Comparison of ENCODE assay signal across 8 cellular contexts in genomic region chr9:137672907-137673791, GRCh38. TPM values are rescaled to one million over a fixed set of nuclear protein-coding genes. Genes with fewer than 3 reads are reported as not detected.
DNase-seq lines count a peak whose midpoint lies in the region; TF ChIP-seq lines count a peak whose summit lies in the region.

No MANE protein-coding gene starts in this region.

- TF ChIP-seq EP300 in stomach (IDR thresholded peaks at IDR 0.05), result no peak

- H3K27me3 Mint-ChIP-seq in T-helper 2 cell treated with Interferon-gamma antibody and Interleukin-4, amounts not matched to agents 5 μg/mL and 100 μg/mL, for 36 hours (ENCODE audit: low read depth), result no peaks in the 10 kb centered on the region

- H3K4me3 Mint-ChIP-seq in T-helper 2 cell treated with Interferon-gamma antibody and Interleukin-4, amounts not matched to agents 5 μg/mL and 100 μg/mL, for 36 hours, result no peak overlapping the region

- peak overlapping the region; percentile 15 for H3K27ac Mint-ChIP-seq in T-helper 2 cell treated with Interferon-gamma antibody and Interleukin-4, amounts not matched to agents 5 μg/mL and 100 μg/mL, for 36 hours

- CTCF ChIA-PET in HEK293T (lab: Yijun Ruan, JAX), result interaction anchor here (0.6 to 1.5 kb wide), 8 partner anchors 8 to 429 kb away, joined by 3 to 11 read pairs (median 4); no protein-coding TSS in a partner anchor

- H3K9me3 ChIP-seq in stomach, result no peaks in the 10 kb centered on the region

- WGBS in stomach, 5 donors, result 44 to 53% (median 49%) methylated on average over 13 of the region's 13 CpGs

- no peaks in the 10 kb centered on the region for H3K9me3 Mint-ChIP-seq in T-helper 2 cell treated with Interferon-gamma antibody and Interleukin-4, amounts not matched to agents 5 μg/mL and 100 μg/mL, for 36 hours

- intact Hi-C loops in stomach (cut with DNase I; ENCODE audit: low total_unique reads), result no loop called here

- DNase-seq in activated gamma-delta T cell treated with Interleukin-2 at 50 U/mL for 16 hours (peak; percentile 39), activated gamma-delta T cell (lab: John Stamatoyannopoulos, UW) (no peak), HEK293T (ENCODE audit: extremely low spot score) (peak; percentile 70), NCI-H1105 treated with DMSO at 0.1 percent for 48 hours (lab: John Stamatoyannopoulos, UW) (peak; percentile 6), coronary artery (ENCODE audit: low spot score) (no peak), medulla oblongata (ENCODE audit: extremely low spot score) (peak; percentile 77), stomach (peak; percentile 53)
- DNase-seq in T-helper 2 cell treated with Interferon-gamma antibody and Interleukin-4, amounts not matched to agents 5 μg/mL and 100 μg/mL, for 36 hours (ENCODE audit: low spot score), result peak; percentile 30

- POLR2A ChIA-PET in HEK293T (lab: Yijun Ruan, JAX), result interaction anchor here (1.3 kb wide), 1 partner anchor 54 kb away, joined by 3 read pairs; the partner anchor contains the start of gene EHMT1

- TF ChIP-seq CTCF in coronary artery (IDR thresholded peaks at IDR 0.05), result peak; percentile 70
- peak in 5 of 7 experiments; percentile 75 to 87 (median 81) for TF ChIP-seq CTCF in stomach (IDR thresholded peaks at IDR 0.05)

- peaks cover 26 to 51% (median 38%) of the 10 kb centered on the region in 4 donors for H3K4me1 ChIP-seq in stomach

- peaks cover 14% of the 10 kb centered on the region for H3K36me3 Mint-ChIP-seq in T-helper 2 cell treated with Interferon-gamma antibody and Interleukin-4, amounts not matched to agents 5 μg/mL and 100 μg/mL, for 36 hours (ENCODE audit: low read depth)

- H3K4me3 ChIP-seq in coronary artery, result no peak overlapping the region
- H3K4me3 ChIP-seq in stomach, result no peak overlapping the region

- peaks cover 0 to 20% (median 12%) of the 10 kb centered on the region in 4 donors for H3K36me3 ChIP-seq in stomach

- TF ChIP-seq POLR2A in stomach (IDR thresholded peaks at IDR 0.05), result no peak

- no peaks in the 10 kb centered on the region for H3K27me3 ChIP-seq in stomach

- peaks cover 9% of the 10 kb centered on the region for H3K4me1 Mint-ChIP-seq in T-helper 2 cell treated with Interferon-gamma antibody and Interleukin-4, amounts not matched to agents 5 μg/mL and 100 μg/mL, for 36 hours (ENCODE audit: low read depth)

- H3K27ac ChIP-seq in coronary artery (no peak overlapping the region), stomach (peak overlapping the region in 2 of 5 donors; percentile 3 to 34)

TF ChIP-seq in HEK293T, 16 proteins besides CTCF, POLR2A, EP300 and RAD21:
- no peak for TF ChIP-seq SUZ12 (IDR thresholded peaks at IDR 0.05)
- TF ChIP-seq ZNF384 (IDR thresholded peaks at IDR 0.05), result no peak
- no peak for TF ChIP-seq FOXM1 (IDR thresholded peaks at IDR 0.05; ENCODE audit: borderline replicate concordance)
- TF ChIP-seq BHLHE40 (IDR thresholded peaks at IDR 0.05; ENCODE audit: borderline replicate concordance), result no peak
- TF ChIP-seq PKNOX1 (IDR thresholded peaks at IDR 0.05), result no peak
TF ChIP-seq in HEK293T: peak in this region for 0.

RNA-seq across cellular contexts. Expression of gene EHMT1, which starts 54.3 kb away (rescaled TPM):
- 100 to 1,000 TPM in 3 of 5 donors, 10 to 100 TPM in 2; 77.3 to 419 (median 104) TPM for total RNA-seq in stomach
- polyA plus RNA-seq in stomach, result 10 to 100 TPM; 23.9 to 34.7 (median 24.9) TPM

Comparison
In these comparisons a context has a peak if more than half of its experiments do, and no peak if none do; other contexts are left out.
1. DNase-seq: peak in activated gamma-delta T cell treated with Interleukin-2 at 50 U/mL for 16 hours (single experiment), HEK293T (single experiment), NCI-H1105 treated with DMSO at 0.1 percent for 48 hours (single experiment), T-helper 2 cell treated with Interferon-gamma antibody and Interleukin-4, amounts not matched to agents 5 μg/mL and 100 μg/mL, for 36 hours (single experiment), medulla oblongata (single experiment) and stomach (single experiment); none in activated gamma-delta T cell (single experiment) and coronary artery (single experiment).